8 cellular contexts compared by ENCODE assay signal in the genomic region with DNA sequence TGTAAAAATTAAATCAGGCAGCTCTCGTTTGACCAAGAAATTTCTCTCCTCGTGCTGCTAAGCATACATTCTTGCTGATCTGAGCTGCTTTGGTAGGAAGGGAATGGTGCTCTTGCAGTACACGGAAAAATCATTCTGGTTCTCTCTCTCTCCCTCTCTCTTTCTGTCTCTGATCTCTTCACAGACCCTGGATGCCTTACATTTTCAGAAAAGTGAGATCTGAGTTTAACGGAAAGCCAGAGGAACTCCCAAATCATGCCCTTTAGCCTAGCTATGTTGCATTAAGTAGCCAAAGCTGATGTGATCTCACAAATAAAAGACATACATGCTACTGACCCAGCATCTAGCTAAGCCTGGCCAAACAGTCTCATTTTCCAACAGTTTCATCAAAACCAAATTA. TPM values are rescaled to one million over a fixed set of nuclear protein-coding genes. Genes with fewer than 3 reads are reported as not detected.
"Had no signal": no experiment of that assay in that cellular context is flagged by ENCODE, and none has a peak within 500 bp of the region (broad histone marks: within the 10 kb centered on the region; RNA-seq: fewer than 3 reads in every experiment).

No MANE protein-coding gene starts in this region.

- H3K4me3 Mint-ChIP-seq: HFFc6 had no signal

- DNase-seq: GM23248, GOT3, H7, HFFc6, IMR-90 had no signal

- H3K4me3 ChIP-seq: GM23248, HAP-1 had no signal

- H3K27ac Mint-ChIP-seq: HFFc6 had no signal

RNA-seq across cellular contexts. Expression of a gene that starts 4.0 kb away (rescaled TPM):
- total RNA-seq: GM23248, H4, HFFc6, HT-29, IMR-90 had no signal
